9 cellular contexts compared by ENCODE assay signal in genomic region chr10:133325392-133325760, GRCh38. TPM values are rescaled to one million over a fixed set of nuclear protein-coding genes. Genes with fewer than 3 reads are reported as not detected.
DNase-seq lines count a peak whose midpoint lies in the region; ATAC-seq, FAIRE-seq and TF ChIP-seq lines count a peak whose summit lies in the region.
"Had no signal": no experiment of that assay in that cellular context is flagged by ENCODE, and none has a peak within 500 bp of the region (broad histone marks: within the 10 kb centered on the region; RNA-seq: fewer than 3 reads in every experiment).

No MANE protein-coding gene starts in this region.

- no peak for FAIRE-seq in keratinocyte (lab: Jason Lieb, UNC)

- WGBS in thymus, result 4% methylated on average over 39 of the region's 39 CpGs

- H3K9ac ChIP-seq in adipocyte (ENCODE audit: low read length) (no peak overlapping the region), keratinocyte (ENCODE audit: control insufficient read depth, extremely low read depth, insufficient read depth, low read length) (no peak overlapping the region)

- no peaks in the 10 kb centered on the region for H3K79me2 ChIP-seq in keratinocyte (ENCODE audit: control insufficient read depth, insufficient read depth, low read length)

- no peaks in the 10 kb centered on the region for H4K20me1 ChIP-seq in keratinocyte (ENCODE audit: control insufficient read depth, extremely low read depth, insufficient read depth, low read length)

- no peaks in the 10 kb centered on the region for H3K9me1 ChIP-seq in keratinocyte (ENCODE audit: control insufficient read depth, extremely low read depth, insufficient read depth, low read length)

- no peak for TF ChIP-seq CTCF in keratinocyte (optimal IDR thresholded peaks at IDR 0.05 in 1 of 3, IDR thresholded peaks at IDR 0.05 in 1 of 3, conservative IDR thresholded peaks at IDR 0.05 in 1 of 3; ENCODE audit: extremely low read depth in 1 of 3, insufficient read depth in 2 of 3, low read length in 3 of 3)

- H3K4me1 ChIP-seq in adipocyte (ENCODE audit: control insufficient read depth, insufficient read depth, low read length), result no peaks in the 10 kb centered on the region
- peaks cover 8% of the 10 kb centered on the region for H3K4me1 ChIP-seq in keratinocyte (ENCODE audit: control insufficient read depth, extremely low read depth, insufficient read depth, low read length)
- H3K4me1 ChIP-seq in thymus (ENCODE audit: control insufficient read depth, insufficient read depth, low read length), result peaks cover 3% of the 10 kb centered on the region
- H3K4me1 ChIP-seq: foreskin keratinocyte had no signal

- H3K36me3 ChIP-seq in adipocyte (ENCODE audit: control insufficient read depth, insufficient read depth, low read length, severe bottlenecking) (no peaks in the 10 kb centered on the region), keratinocyte (ENCODE audit: control insufficient read depth in 2 of 2, extremely low read depth in 1 of 2, insufficient read depth in 2 of 2, low read length in 2 of 2) (no peaks in the 10 kb centered on the region), thymus (ENCODE audit: control insufficient read depth, insufficient read depth) (no peaks in the 10 kb centered on the region)

- peaks cover 35% of the 10 kb centered on the region for H3K27me3 ChIP-seq in adipocyte (replicated peaks; ENCODE audit: control insufficient read depth, insufficient read depth, low read length)
- peaks cover 50% of the 10 kb centered on the region for H3K27me3 ChIP-seq in keratinocyte (ENCODE audit: control insufficient read depth, extremely low read depth, insufficient read depth, low read length)
- peaks cover 50% of the 10 kb centered on the region for H3K27me3 ChIP-seq in thymus (ENCODE audit: control insufficient read depth, insufficient read depth)

- DNase-seq in activated T-cell treated with anti-CD3 and anti-CD28 coated beads, Interleukin-2, amount 50 U/mL, for 1 hour, result peak; percentile 47
- no peak for DNase-seq in activated T-cell treated with anti-CD3 and anti-CD28 coated beads for 4 hours
- DNase-seq in adipocyte (ENCODE audit: low read depth), result peak; percentile 51
- no peak for DNase-seq in keratinocyte (ENCODE audit: low read depth, low spot score)
- DNase-seq: foreskin keratinocyte had no signal

- dilution Hi-C loops in keratinocyte (cut with MboI; ENCODE audit: extremely low pct_ligation_motif_present, low sequenced_read_pairs), result no loop called here

- peak overlapping the region; percentile 62 for H3K4me2 ChIP-seq in keratinocyte (ENCODE audit: control insufficient read depth, extremely low read depth, insufficient read depth, low read depth, low read length)

- no peak overlapping the region for H2AFZ ChIP-seq in keratinocyte (ENCODE audit: control insufficient read depth, low read length)

- no peak overlapping the region for H3K27ac ChIP-seq in keratinocyte (ENCODE audit: control insufficient read depth, insufficient read depth, low read length)
- no peak overlapping the region for H3K27ac ChIP-seq in thymus (ENCODE audit: low read depth)
- H3K27ac ChIP-seq: foreskin keratinocyte had no signal

- peaks cover 6% of the 10 kb centered on the region for H3K9me3 ChIP-seq in adipocyte (ENCODE audit: control insufficient read depth, low read length)
- no peaks in the 10 kb centered on the region for H3K9me3 ChIP-seq in keratinocyte (ENCODE audit: control insufficient read depth, low read depth, low read length)
- no peaks in the 10 kb centered on the region for H3K9me3 ChIP-seq in thymus (ENCODE audit: control insufficient read depth)

- no peak for ATAC-seq in GM21619 (IDR thresholded peaks at IDR 0.05; ENCODE audit: unreplicated experiment)
- ATAC-seq in HG02852 (IDR thresholded peaks at IDR 0.05; ENCODE audit: unreplicated experiment), result no peak
- no peak for ATAC-seq in HG03457 (IDR thresholded peaks at IDR 0.05; ENCODE audit: unreplicated experiment)
- ATAC-seq: foreskin keratinocyte had no signal

- peak overlapping the region; percentile 47 for H3K4me3 ChIP-seq in adipocyte (ENCODE audit: low read length)
- peak overlapping the region; percentile 20 to 48 (median 30) for H3K4me3 ChIP-seq in keratinocyte (ENCODE audit: control insufficient read depth in 2 of 3, extremely low read depth in 1 of 3, insufficient read depth in 2 of 3, low read depth in 1 of 3, low read length in 3 of 3)
- peak overlapping the region; percentile 45 for H3K4me3 ChIP-seq in thymus (ENCODE audit: low read length)

RNA-seq across cellular contexts. Expression of gene CALY, which starts 11.3 kb away (rescaled TPM):
- not detected in 3 replicates for polyA plus RNA-seq in keratinocyte
- not detected for polyA plus RNA-seq in keratinocyte (2011; ENCODE audit: low read depth)
- not detected in 2 replicates for polyA plus RNA-seq in keratinocyte (2011; cell fraction: cytosol; rRNA removed)
- not detected in 2 replicates for polyA plus RNA-seq in keratinocyte (2011; cell fraction: nucleus; rRNA removed)
- not detected in 2 replicates for polyA plus RNA-seq in keratinocyte (2012; ENCODE audit: low replicate concordance)
- polyA minus RNA-seq in keratinocyte, result not detected in 3 replicates
- not detected for polyA minus RNA-seq in keratinocyte (2011; cell fraction: cytosol; rRNA and poly(A)+ RNA removed)
- polyA minus RNA-seq in keratinocyte (2011; cell fraction: nucleus; rRNA and poly(A)+ RNA removed), result not detected in 2 replicates
- 0.21 TPM for polyA plus RNA-seq in thymus
- polyA plus RNA-seq: foreskin keratinocyte had no signal

RNA-seq across cellular contexts. Expression of gene ZNF511, which starts 16.7 kb away (rescaled TPM):
- polyA plus RNA-seq in keratinocyte (15.3 to 22.0 TPM (median 20.2 TPM) in 3 replicates), thymus (39.1 TPM)
- 13.8 TPM for polyA plus RNA-seq in keratinocyte (2011; ENCODE audit: low read depth)
- 11.8 and 12.5 TPM in 2 replicates for polyA plus RNA-seq in keratinocyte (2011; cell fraction: cytosol; rRNA removed)
- polyA plus RNA-seq in keratinocyte (2011; cell fraction: nucleus; rRNA removed), result 7.4 and 8.4 TPM in 2 replicates
- polyA plus RNA-seq in keratinocyte (2012; ENCODE audit: low replicate concordance), result 8.7 and 29.5 TPM in 2 replicates
- polyA minus RNA-seq in keratinocyte, result 11.4 to 25.4 TPM (median 11.7 TPM) in 3 replicates
- 15.0 TPM for polyA minus RNA-seq in keratinocyte (2011; cell fraction: cytosol; rRNA and poly(A)+ RNA removed)
- 2.8 and 3.7 TPM in 2 replicates for polyA minus RNA-seq in keratinocyte (2011; cell fraction: nucleus; rRNA and poly(A)+ RNA removed)

RNA-seq across cellular contexts. Expression of gene TUBGCP2, which starts 16.7 kb away (rescaled TPM):
- polyA plus RNA-seq in keratinocyte (38.0 to 55.8 TPM (median 48.2 TPM) in 3 replicates), thymus (164 TPM)
- polyA plus RNA-seq in keratinocyte (2011; ENCODE audit: low read depth), result 18.0 TPM
- 40.3 and 41.4 TPM in 2 replicates for polyA plus RNA-seq in keratinocyte (2011; cell fraction: cytosol; rRNA removed)
- polyA plus RNA-seq in keratinocyte (2011; cell fraction: nucleus; rRNA removed), result 58.3 and 61.5 TPM in 2 replicates
- polyA plus RNA-seq in keratinocyte (2012; ENCODE audit: low replicate concordance), result 33.3 and 56.3 TPM in 2 replicates
- polyA minus RNA-seq in keratinocyte, result 55.2 to 61.1 TPM (median 59.1 TPM) in 3 replicates
- polyA minus RNA-seq in keratinocyte (2011; cell fraction: cytosol; rRNA and poly(A)+ RNA removed), result 64.1 TPM
- polyA minus RNA-seq in keratinocyte (2011; cell fraction: nucleus; rRNA and poly(A)+ RNA removed), result 35.8 and 45.1 TPM in 2 replicates

RNA-seq across cellular contexts. Expression of gene PRAP1, which starts 21.8 kb away (rescaled TPM):
- polyA plus RNA-seq in keratinocyte, result not detected in 3 replicates
- polyA plus RNA-seq in keratinocyte (2011; ENCODE audit: low read depth), result not detected
- not detected in 2 replicates for polyA plus RNA-seq in keratinocyte (2011; cell fraction: cytosol; rRNA removed)
- not detected in 2 replicates for polyA plus RNA-seq in keratinocyte (2011; cell fraction: nucleus; rRNA removed)
- not detected in 2 replicates for polyA plus RNA-seq in keratinocyte (2012; ENCODE audit: low replicate concordance)
- not detected in 3 replicates for polyA minus RNA-seq in keratinocyte
- not detected for polyA minus RNA-seq in keratinocyte (2011; cell fraction: cytosol; rRNA and poly(A)+ RNA removed)
- polyA minus RNA-seq in keratinocyte (2011; cell fraction: nucleus; rRNA and poly(A)+ RNA removed), result not detected in 2 replicates
- 1.2 TPM for polyA plus RNA-seq in thymus
- polyA plus RNA-seq: foreskin keratinocyte had no signal

RNA-seq across cellular contexts. Expression of gene FUOM, which starts 32.4 kb away (rescaled TPM):
- polyA plus RNA-seq in keratinocyte (11.3 to 15.5 TPM (median 14.2 TPM) in 3 replicates), thymus (23.9 TPM)
- 2.5 TPM for polyA plus RNA-seq in keratinocyte (2011; ENCODE audit: low read depth)
- 7.3 and 21.6 TPM in 2 replicates for polyA plus RNA-seq in keratinocyte (2011; cell fraction: cytosol; rRNA removed)
- 4.5 and 7.6 TPM in 2 replicates for polyA plus RNA-seq in keratinocyte (2011; cell fraction: nucleus; rRNA removed)
- polyA plus RNA-seq in keratinocyte (2012; ENCODE audit: low replicate concordance), result 2.7 and 18.2 TPM in 2 replicates
- polyA minus RNA-seq in keratinocyte, result 2.5 to 4.7 TPM (median 3.3 TPM) in 3 replicates
- polyA minus RNA-seq in keratinocyte (2011; cell fraction: cytosol; rRNA and poly(A)+ RNA removed), result 9.4 TPM
- 2.4 and 3.9 TPM in 2 replicates for polyA minus RNA-seq in keratinocyte (2011; cell fraction: nucleus; rRNA and poly(A)+ RNA removed)

Comparison
In these comparisons a context has a peak if more than half of its experiments do, and no peak if none do; other contexts are left out.
1. DNase-seq: peak in activated T-cell treated with anti-CD3 and anti-CD28 coated beads, Interleukin-2, amount 50 U/mL, for 1 hour (single experiment) and adipocyte (single experiment); none in activated T-cell treated with anti-CD3 and anti-CD28 coated beads for 4 hours (single experiment) and keratinocyte (single experiment).
2. Peak in every context shown above with its lines, with median percentiles within 50 percentile points of each other: H3K4me3 ChIP-seq.